Comparison of ENCODE assay signal across 8 cellular contexts in the genomic region with DNA sequence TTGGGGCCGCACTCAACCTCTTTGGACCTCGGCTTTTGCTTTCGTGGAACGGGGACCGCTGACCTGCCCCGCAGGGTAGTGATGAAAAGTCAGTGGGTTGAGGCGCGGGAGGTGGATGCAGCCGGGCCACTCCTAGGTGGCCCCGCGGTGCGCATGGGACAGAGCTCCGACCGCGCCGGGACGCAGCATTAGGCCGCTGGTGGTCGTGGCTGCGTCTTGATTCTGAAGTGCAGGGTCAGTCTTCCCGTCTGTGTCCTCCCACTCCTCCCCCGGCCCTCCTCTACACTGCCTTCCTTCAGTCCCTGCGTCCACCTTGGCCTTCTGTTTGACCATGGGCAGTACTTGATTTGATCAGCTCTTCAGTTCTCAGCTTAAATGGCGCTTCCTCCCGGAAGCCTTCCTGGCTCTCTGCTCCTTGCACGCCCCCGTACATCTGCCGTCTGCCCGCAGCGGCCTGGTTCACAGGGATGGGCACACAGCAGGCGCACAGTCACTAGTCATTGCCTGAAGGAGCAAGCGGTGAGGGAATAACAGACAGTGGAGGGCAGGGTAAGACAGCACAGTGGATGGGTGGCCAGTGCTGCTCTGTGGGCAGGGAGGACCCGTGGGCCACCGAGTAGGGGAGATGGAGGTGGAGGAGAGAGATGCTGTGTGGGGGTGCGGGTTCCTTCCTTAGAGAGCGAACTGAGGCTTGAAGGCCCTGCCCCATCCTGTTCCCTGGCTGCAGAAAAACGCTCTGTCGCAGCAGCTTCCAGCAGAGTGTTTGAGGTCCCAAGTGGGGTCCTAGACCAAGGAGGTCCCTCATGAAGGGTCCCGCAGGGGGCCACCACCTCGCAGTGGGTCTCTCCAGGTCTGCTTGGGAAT. TPM values are rescaled to one million over a fixed set of nuclear protein-coding genes. Genes with fewer than 3 reads are reported as not detected.
A peak's percentile ranks its signal among the peaks of the same experiment; 100 is the strongest.
DNase-seq lines count a peak whose midpoint lies in the region; ATAC-seq, FAIRE-seq and TF ChIP-seq lines count a peak whose summit lies in the region.

No MANE protein-coding gene starts in this region.

- CTCF ChIA-PET in AG04449 (lab: Yijun Ruan, JAX) (no interaction called here), HEK293T (lab: Yijun Ruan, JAX) (interaction anchor here (1.3 kb wide), 1 partner anchor 15 kb away, joined by 3 read pairs; no protein-coding TSS in a partner anchor), endothelial cell of umbilical vein (lab: Charles Lee) (interaction anchor here (1.0 kb wide), 2 partner anchors 15 to 18 kb away, joined by 3 to 8 read pairs; no protein-coding TSS in a partner anchor)

- H2AFZ ChIP-seq in endothelial cell of umbilical vein (ENCODE audit: low read depth, low read length) = peak overlapping the region; percentile 95

- intact Hi-C loops in endothelial cell of umbilical vein (cut with micrococcal nuclease) = loop anchor here (5.0 kb wide), 1 partner anchor 604 kb away; no protein-coding TSS in a partner anchor
- intact Hi-C loops in vagina (cut with DNase I) = no loop called here

- TF ChIP-seq CTCF in AG04449 (IDR thresholded peaks at IDR 0.05; ENCODE audit: insufficient read depth, low read length, missing control alignments) = no peak
- TF ChIP-seq CTCF in WI38 (IDR thresholded peaks at IDR 0.05; ENCODE audit: low read depth, low read length) = no peak
- no peak for TF ChIP-seq CTCF in endothelial cell of umbilical vein (IDR thresholded peaks at IDR 0.05; ENCODE audit: extremely low read depth in 1 of 2, insufficient read depth in 1 of 2, low read depth in 1 of 2, low read length in 2 of 2)
- TF ChIP-seq CTCF in vagina (IDR thresholded peaks at IDR 0.05) = peak in 1 of 3 experiments; percentile 17

- H3K9me3 ChIP-seq in endothelial cell of umbilical vein (replicated peaks; ENCODE audit: control insufficient read depth, insufficient read depth, low read length) (no peaks in the 10 kb centered on the region), vagina (no peaks in the 10 kb centered on the region)

- H3K79me2 ChIP-seq in endothelial cell of umbilical vein (ENCODE audit: control insufficient read depth, insufficient read depth, low read length) = no peaks in the 10 kb centered on the region

- dilution Hi-C loops in endothelial cell of umbilical vein (cut with MboI; ENCODE audit: extremely low pct_ligation_motif_present, low sequenced_read_pairs) = no loop called here

- TF ChIP-seq POLR2A in endothelial cell of umbilical vein (IDR thresholded peaks at IDR 0.05; ENCODE audit: low read depth, low read length) (peak; percentile 4), vagina (IDR thresholded peaks at IDR 0.05) (no peak)

- H3K4me3 ChIP-seq in AG04449 (ENCODE audit: low read depth, low read length) = peak overlapping the region; percentile 68
- peak overlapping the region; percentile 62 for H3K4me3 ChIP-seq in WI38 (ENCODE audit: low read depth, low read length)
- peak overlapping the region; percentile 59 to 78 (median 77) for H3K4me3 ChIP-seq in endothelial cell of umbilical vein (replicated peaks in 1 of 3; ENCODE audit: insufficient read depth in 1 of 3, low read depth in 1 of 3, low read length in 3 of 3)
- peak overlapping the region; percentile 68 to 84 for H3K4me3 ChIP-seq in vagina

- DNase-seq in AG04449 (ENCODE audit: low read depth, low spot score) = no peak
- DNase-seq in HEK293T (ENCODE audit: extremely low spot score) = peak; percentile 30
- DNase-seq in endothelial cell of umbilical vein (ENCODE audit: low read depth, low spot score) = peak; percentile 37
- DNase-seq in myocyte (ENCODE audit: low read depth) = peak; percentile 40
- DNase-seq in vagina (ENCODE audit: extremely low spot score in 2 of 2) = no peak

- H3K9ac ChIP-seq in endothelial cell of umbilical vein (replicated peaks; ENCODE audit: extremely low read depth, insufficient read depth, low read length) = peak overlapping the region; percentile 49

- no peaks in the 10 kb centered on the region for H4K20me1 ChIP-seq in endothelial cell of umbilical vein (replicated peaks; ENCODE audit: control insufficient read depth, extremely low read depth, insufficient read depth, low read length)

- H3K27me3 ChIP-seq in endothelial cell of umbilical vein (ENCODE audit: control insufficient read depth in 2 of 2, insufficient read depth in 2 of 2, low read length in 2 of 2) (no peaks in the 10 kb centered on the region), vagina (no peaks in the 10 kb centered on the region)

- BruUV-seq in endothelial cell of umbilical vein (replicated peaks; lab: Mats Ljungman, UMichigan) = TSS peak; percentile 58

- H3K4me1 ChIP-seq in endothelial cell of umbilical vein (ENCODE audit: control insufficient read depth, extremely low read depth, insufficient read depth, low read length) (peaks cover 9% of the 10 kb centered on the region), vagina (peaks cover 30% of the 10 kb centered on the region)

- ATAC-seq in HG02852 (IDR thresholded peaks at IDR 0.05; ENCODE audit: unreplicated experiment) (no peak), GM18870 (IDR thresholded peaks at IDR 0.05; ENCODE audit: unreplicated experiment) (no peak)

- H3K9me1 ChIP-seq in endothelial cell of umbilical vein (replicated peaks; ENCODE audit: control insufficient read depth, extremely low read depth, insufficient read depth, low read length) = no peaks in the 10 kb centered on the region

- POLR2A ChIA-PET in AG04449 (lab: Yijun Ruan, JAX) (interaction anchor here (0.6 kb wide), 1 partner anchor 78 kb away, joined by 3 read pairs; no protein-coding TSS in a partner anchor), HEK293T (lab: Yijun Ruan, JAX) (no interaction called here), endothelial cell of umbilical vein (lab: Charles Lee) (interaction anchor here (0.6 kb wide), 1 partner anchor 311 kb away, joined by 3 read pairs; no protein-coding TSS in a partner anchor)

- FAIRE-seq in endothelial cell of umbilical vein (lab: Jason Lieb, UNC) = no peak

- H3K27ac ChIP-seq in endothelial cell of umbilical vein (ENCODE audit: insufficient read depth, low read depth, low read length) (no peak overlapping the region), vagina (peak overlapping the region; percentile 79)

- peak overlapping the region; percentile 70 for H3K4me2 ChIP-seq in endothelial cell of umbilical vein (ENCODE audit: insufficient read depth, low read length)

- H3K36me3 ChIP-seq in endothelial cell of umbilical vein (ENCODE audit: control insufficient read depth in 2 of 2, extremely low read depth in 1 of 2, insufficient read depth in 2 of 2, low read length in 2 of 2) (no peaks in the 10 kb centered on the region), vagina (no peaks in the 10 kb centered on the region)

TF ChIP-seq in HEK293T, 16 proteins besides CTCF, POLR2A, EP300 and RAD21 (continues in another document):
- TF ChIP-seq FOXA1 (IDR thresholded peaks at IDR 0.05) (no peak), TARDBP (IDR thresholded peaks at IDR 0.05) (no peak), FOXK2 (IDR thresholded peaks at IDR 0.05) (no peak), HDGF (IDR thresholded peaks at IDR 0.05; ENCODE audit: borderline replicate concordance) (no peak), ZNF384 (IDR thresholded peaks at IDR 0.05) (no peak), LEF1 (IDR thresholded peaks at IDR 0.05; ENCODE audit: borderline replicate concordance) (no peak), NFRKB (IDR thresholded peaks at IDR 0.05) (no peak), SUZ12 (IDR thresholded peaks at IDR 0.05) (no peak), ARNT (IDR thresholded peaks at IDR 0.05) (no peak)

TF ChIP-seq in endothelial cell of umbilical vein, 7 proteins besides CTCF, POLR2A, EP300 and RAD21:
- TF ChIP-seq GATA2 (IDR thresholded peaks at IDR 0.05; ENCODE audit: insufficient read depth, insufficient read length, low read depth, low read length) (no peak), EZH2 (IDR thresholded peaks at IDR 0.05; ENCODE audit: borderline replicate concordance, low read depth, low read length, severe bottlenecking) (no peak), JUN (IDR thresholded peaks at IDR 0.05; ENCODE audit: borderline replicate concordance, insufficient read depth, insufficient read length, low read depth) (no peak), MYC (IDR thresholded peaks at IDR 0.05; ENCODE audit: low read depth, low read length) (no peak)

RNA-seq across cellular contexts. Expression of a gene that starts 0.7 kb away (rescaled TPM):
- total RNA-seq in endothelial cell of umbilical vein = 6.3 and 11.1 TPM in 2 replicates
- polyA plus RNA-seq in endothelial cell of umbilical vein = 15.3 and 15.7 TPM in 2 replicates
- polyA plus RNA-seq in endothelial cell of umbilical vein (2011; cell fraction: cytosol; rRNA removed) = 12.6 and 12.9 TPM in 2 replicates
- polyA plus RNA-seq in endothelial cell of umbilical vein (2011; cell fraction: nucleus; rRNA removed) = 10.0 and 12.8 TPM in 2 replicates
- polyA plus RNA-seq in endothelial cell of umbilical vein (2012) = 13.2 and 16.8 TPM in 2 replicates
- 6.4 and 8.6 TPM in 2 replicates for polyA minus RNA-seq in endothelial cell of umbilical vein
- not detected for polyA minus RNA-seq in endothelial cell of umbilical vein (2011; cell fraction: cytosol; rRNA and poly(A)+ RNA removed)
- polyA minus RNA-seq in endothelial cell of umbilical vein (2011; cell fraction: nucleus; rRNA and poly(A)+ RNA removed) = 3.4 and 4.3 TPM in 2 replicates
- 27.3 and 30.6 TPM in 2 replicates for total RNA-seq in myocyte
- 18.6 TPM for polyA plus RNA-seq in myocyte (2012)
- 21.9 TPM for total RNA-seq in vagina

RNA-seq across cellular contexts. Expression of a gene that starts 41.3 kb away (rescaled TPM):
- 29.4 and 29.8 TPM in 2 replicates for total RNA-seq in endothelial cell of umbilical vein
- polyA plus RNA-seq in endothelial cell of umbilical vein = 21.9 and 22.0 TPM in 2 replicates
- 32.3 and 36.2 TPM in 2 replicates for polyA plus RNA-seq in endothelial cell of umbilical vein (2011; cell fraction: cytosol; rRNA removed)
- 19.5 and 20.5 TPM in 2 replicates for polyA plus RNA-seq in endothelial cell of umbilical vein (2011; cell fraction: nucleus; rRNA removed)
- 27.3 and 31.8 TPM in 2 replicates for polyA plus RNA-seq in endothelial cell of umbilical vein (2012)
- 13.7 and 16.6 TPM in 2 replicates for polyA minus RNA-seq in endothelial cell of umbilical vein
- 28.5 TPM for polyA minus RNA-seq in endothelial cell of umbilical vein (2011; cell fraction: cytosol; rRNA and poly(A)+ RNA removed)
- polyA minus RNA-seq in endothelial cell of umbilical vein (2011; cell fraction: nucleus; rRNA and poly(A)+ RNA removed) = 6.9 and 9.0 TPM in 2 replicates
- 94.5 and 150 TPM in 2 replicates for total RNA-seq in myocyte
- 77.8 TPM for polyA plus RNA-seq in myocyte (2012)
- 10.8 TPM for total RNA-seq in vagina

RNA-seq across cellular contexts. Expression of a gene that starts 42.5 kb away (rescaled TPM):
- total RNA-seq in endothelial cell of umbilical vein (45.4 and 48.5 TPM in 2 replicates), myocyte (37.5 and 48.2 TPM in 2 replicates), vagina (33.4 TPM)
- polyA plus RNA-seq in endothelial cell of umbilical vein = 32.3 and 39.0 TPM in 2 replicates
- polyA plus RNA-seq in endothelial cell of umbilical vein (2011; cell fraction: cytosol; rRNA removed) = 49.5 and 53.8 TPM in 2 replicates
- polyA plus RNA-seq in endothelial cell of umbilical vein (2011; cell fraction: nucleus; rRNA removed) = 33.7 and 33.9 TPM in 2 replicates
- polyA plus RNA-seq in endothelial cell of umbilical vein (2012) = 32.9 and 42.2 TPM in 2 replicates
- 61.8 and 62.6 TPM in 2 replicates for polyA minus RNA-seq in endothelial cell of umbilical vein
- 36.2 TPM for polyA minus RNA-seq in endothelial cell of umbilical vein (2011; cell fraction: cytosol; rRNA and poly(A)+ RNA removed)
- 15.6 and 17.7 TPM in 2 replicates for polyA minus RNA-seq in endothelial cell of umbilical vein (2011; cell fraction: nucleus; rRNA and poly(A)+ RNA removed)
- 34.9 TPM for polyA plus RNA-seq in myocyte (2012)

Comparison
In these comparisons a context has a peak if more than half of its experiments do, and no peak if none do; other contexts are left out.
1. DNase-seq: peak in HEK293T (single experiment), endothelial cell of umbilical vein (single experiment) and myocyte (single experiment); none in AG04449 (single experiment) and vagina (0 of 2).
2. Peak in every context shown above with its lines, with median percentiles within 50 percentile points of each other: H3K4me3 ChIP-seq.